14 cellular contexts compared by ENCODE assay signal in the genomic region with DNA sequence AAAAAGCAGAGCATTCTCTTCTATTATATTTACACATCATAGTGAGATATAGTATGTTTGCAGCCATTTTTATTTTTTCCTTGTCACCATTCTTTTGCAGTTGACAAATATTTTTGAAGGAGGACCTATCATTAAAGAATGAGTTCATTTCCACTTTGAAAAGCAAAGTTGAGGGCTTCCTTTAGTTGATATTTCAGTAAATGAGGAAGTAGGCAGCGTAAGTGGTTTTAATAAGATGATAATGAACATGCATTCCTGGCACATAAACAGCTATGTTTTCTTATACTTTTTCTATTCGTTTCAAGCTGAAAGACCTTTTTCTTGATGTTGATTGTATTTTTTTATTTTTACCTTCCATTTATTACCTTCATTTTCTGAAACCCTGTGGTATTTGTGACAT.
"Had no signal": no experiment of that assay in that cellular context is flagged by ENCODE, and none has a peak within 500 bp of the region (broad histone marks: within the 10 kb centered on the region; RNA-seq: fewer than 3 reads in every experiment).

No MANE protein-coding gene starts in this region.

- ATAC-seq: heart right ventricle had no signal

- H3K27me3 Mint-ChIP-seq: activated CD4-positive, alpha-beta memory T cell treated with anti-CD3 and anti-CD28 coated beads, Interleukin-2, amount 10 ng/mL, durations not matched to agents 7 days and 5 days; activated naive CD4-positive, alpha-beta T cell treated with anti-CD3 and anti-CD28 coated beads, Interleukin-2, amount 10 ng/mL, durations not matched to agents 7 days and 5 days; activated T-cell treated with anti-CD3 and anti-CD28 coated beads, Interleukin-2, amount 50 U/mL, for 24 hours had no signal

- H3K9me3 Mint-ChIP-seq: activated CD4-positive, alpha-beta memory T cell treated with anti-CD3 and anti-CD28 coated beads, Interleukin-2, amount 10 ng/mL, durations not matched to agents 7 days and 5 days; activated naive CD4-positive, alpha-beta T cell treated with anti-CD3 and anti-CD28 coated beads, Interleukin-2, amount 10 ng/mL, durations not matched to agents 7 days and 5 days; activated T-cell treated with anti-CD3 and anti-CD28 coated beads, Interleukin-2, amount 50 U/mL, for 24 hours; endodermal cell; neural progenitor cell had no signal

- H3K4me1 Mint-ChIP-seq: activated naive CD4-positive, alpha-beta T cell treated with anti-CD3 and anti-CD28 coated beads, Interleukin-2, amount 10 ng/mL, durations not matched to agents 7 days and 5 days; neural progenitor cell had no signal

- DNase-seq: activated CD4-positive, alpha-beta memory T cell treated with anti-CD3 and anti-CD28 coated beads, Interleukin-2, amount 10 ng/mL, durations not matched to agents 7 days and 5 days; activated CD4-positive, alpha-beta T cell treated with anti-CD3 and anti-CD28 coated beads for 4 hours; activated naive CD4-positive, alpha-beta T cell treated with anti-CD3 and anti-CD28 coated beads, Interleukin-2, amount 10 ng/mL, durations not matched to agents 7 days and 5 days; activated T-cell treated with anti-CD3 and anti-CD28 coated beads, Interleukin-2, amount 50 U/mL, for 24 hours; dorsolateral prefrontal cortex; endodermal cell; heart right ventricle; islet precursor cell; ovary; stimulated activated CD4-positive, alpha-beta T cell treated with anti-CD3 and anti-CD28 coated beads, Interleukin-12 subunit alpha, Interleukin-12 subunit beta, amount 100 ng/mL, for 4 hours; stimulated activated CD4-positive, alpha-beta T cell treated with anti-CD3 and anti-CD28 coated beads, Interleukin-2, amount 100 ng/mL, for 24 hours; T-helper 9 cell had no signal

- FAIRE-seq: frontal cortex had no signal

- H3K27ac Mint-ChIP-seq: activated CD4-positive, alpha-beta memory T cell treated with anti-CD3 and anti-CD28 coated beads, Interleukin-2, amount 10 ng/mL, durations not matched to agents 7 days and 5 days; activated naive CD4-positive, alpha-beta T cell treated with anti-CD3 and anti-CD28 coated beads, Interleukin-2, amount 10 ng/mL, durations not matched to agents 7 days and 5 days; activated T-cell treated with anti-CD3 and anti-CD28 coated beads, Interleukin-2, amount 50 U/mL, for 24 hours; endodermal cell; neural progenitor cell had no signal

- H3K4me3 Mint-ChIP-seq: activated CD4-positive, alpha-beta memory T cell treated with anti-CD3 and anti-CD28 coated beads, Interleukin-2, amount 10 ng/mL, durations not matched to agents 7 days and 5 days; activated naive CD4-positive, alpha-beta T cell treated with anti-CD3 and anti-CD28 coated beads, Interleukin-2, amount 10 ng/mL, durations not matched to agents 7 days and 5 days; activated T-cell treated with anti-CD3 and anti-CD28 coated beads, Interleukin-2, amount 50 U/mL, for 24 hours; endodermal cell; neural progenitor cell had no signal
